Comparison of ENCODE assay signal across 1 cellular context in the genomic region with DNA sequence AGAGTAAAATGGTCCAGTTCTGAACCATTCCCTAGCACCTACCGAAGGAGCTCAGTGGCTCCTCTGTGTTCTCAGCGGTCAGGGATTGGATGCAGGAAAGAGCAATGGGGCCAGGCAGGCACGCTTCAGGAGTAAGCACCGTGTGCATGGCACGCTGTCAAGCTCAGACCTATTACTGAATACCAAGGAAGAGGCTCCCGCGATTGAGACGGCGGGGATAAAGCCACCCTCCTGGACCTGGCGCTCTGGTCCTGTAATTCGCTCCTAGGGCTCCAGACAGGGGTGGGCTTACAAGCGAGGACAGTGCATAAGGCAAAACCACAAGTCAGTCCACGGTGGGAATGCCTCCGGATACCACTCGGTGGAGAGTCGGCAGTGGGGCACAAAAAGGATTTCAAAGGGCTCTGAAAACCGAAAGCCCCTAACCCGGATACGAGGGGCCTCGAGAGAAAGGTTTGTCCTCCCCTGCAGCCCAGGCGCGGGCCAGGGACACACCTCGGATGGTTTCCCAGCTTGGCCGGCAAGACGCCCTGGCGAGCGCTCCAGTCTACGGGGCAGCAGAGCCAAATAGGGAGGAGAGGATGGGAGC.
TF ChIP-seq lines count a peak whose summit lies in the region.

No MANE protein-coding gene starts in this region.

TF ChIP-seq in HCT116, 20 proteins besides CTCF, POLR2A, EP300 and RAD21 (continued from another document):
- TF ChIP-seq, protein P1, sequence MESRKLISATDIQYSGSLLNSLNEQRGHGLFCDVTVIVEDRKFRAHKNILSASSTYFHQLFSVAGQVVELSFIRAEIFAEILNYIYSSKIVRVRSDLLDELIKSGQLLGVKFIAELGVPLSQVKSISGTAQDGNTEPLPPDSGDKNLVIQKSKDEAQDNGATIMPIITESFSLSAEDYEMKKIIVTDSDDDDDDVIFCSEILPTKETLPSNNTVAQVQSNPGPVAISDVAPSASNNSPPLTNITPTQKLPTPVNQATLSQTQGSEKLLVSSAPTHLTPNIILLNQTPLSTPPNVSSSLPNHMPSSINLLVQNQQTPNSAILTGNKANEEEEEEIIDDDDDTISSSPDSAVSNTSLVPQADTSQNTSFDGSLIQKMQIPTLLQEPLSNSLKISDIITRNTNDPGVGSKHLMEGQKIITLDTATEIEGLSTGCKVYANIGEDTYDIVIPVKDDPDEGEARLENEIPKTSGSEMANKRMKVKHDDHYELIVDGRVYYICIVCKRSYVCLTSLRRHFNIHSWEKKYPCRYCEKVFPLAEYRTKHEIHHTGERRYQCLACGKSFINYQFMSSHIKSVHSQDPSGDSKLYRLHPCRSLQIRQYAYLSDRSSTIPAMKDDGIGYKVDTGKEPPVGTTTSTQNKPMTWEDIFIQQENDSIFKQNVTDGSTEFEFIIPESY (IDR thresholded peaks at IDR 0.05; ENCODE audit: extremely low read depth, insufficient replicate concordance, low read length) = no peak
- no peak for TF ChIP-seq JUND (IDR thresholded peaks at IDR 0.05)
